ENCODE assay signal across 18 cellular contexts in genomic region chr13:45702869-45703391, GRCh38. TPM values are rescaled to one million over a fixed set of nuclear protein-coding genes. Genes with fewer than 3 reads are reported as not detected.
A peak's percentile ranks its signal among the peaks of the same experiment; 100 is the strongest.
DNase-seq lines count a peak whose midpoint lies in the region; ATAC-seq, FAIRE-seq and TF ChIP-seq lines count a peak whose summit lies in the region.
"Had no signal": no experiment of that assay in that cellular context is flagged by ENCODE, and none has a peak within 500 bp of the region (broad histone marks: within the 10 kb centered on the region; RNA-seq: fewer than 3 reads in every experiment).

No MANE protein-coding gene starts in this region.

- H3K4me1 ChIP-seq in KMS-11 (ENCODE audit: low read depth, poor library complexity, severe bottlenecking) = peaks cover 59% of the 10 kb centered on the region
- H3K4me1 ChIP-seq in GM12878 (ENCODE audit: control insufficient read depth, insufficient read depth, low read length) = peaks cover 46% of the 10 kb centered on the region
- H3K4me1 ChIP-seq: A549, BE2C had no signal

- H3K9ac ChIP-seq in KMS-11 (peak overlapping the region; percentile 97; the same call in 1 of the 2 replicates), GM12878 (ENCODE audit: control insufficient read depth, insufficient read depth, low read length) (peak overlapping the region; percentile 11; the same call in 1 of the 2 replicates)

- intact Hi-C loops in GM12878 (cut with micrococcal nuclease; ENCODE audit: unreplicated experiment) = no loop called here

- H3K79me2 ChIP-seq in KMS-11 (ENCODE audit: insufficient read depth, low read depth) (peaks cover 28% of the 10 kb centered on the region), GM12878 (ENCODE audit: control insufficient read depth, insufficient read depth, low read length) (peaks cover 40% of the 10 kb centered on the region)

- BruUV-seq in GM12878 (replicated peaks; lab: Mats Ljungman, UMichigan) = no TSS peak

- no peak overlapping the region for H3K4me3 ChIP-seq in KMS-11 (IDR thresholded peaks at IDR 0.05; ENCODE audit: insufficient read depth, low read depth, low read length)
- H3K4me3 ChIP-seq in GM12878 = no peak overlapping the region
- H3K4me3 ChIP-seq: A549 had no signal

- 48% methylated on average over 3 of the region's 3 CpGs for WGBS in GM12878 (ENCODE audit: insufficient coverage, insufficient replicate concordance, low lambda C conversion rate, missing lambda C conversion rate)

- no peak for TF ChIP-seq CTCF in KMS-11 (conservative IDR thresholded peaks at IDR 0.05; ENCODE audit: low read depth, low read length)
- TF ChIP-seq CTCF in GM12878 (IDR thresholded peaks at IDR 0.05 in 2 of 3, conservative IDR thresholded peaks at IDR 0.05 in 1 of 3; ENCODE audit: control insufficient read depth in 2 of 3, extremely low read depth in 1 of 3, insufficient read depth in 1 of 3, low read depth in 3 of 3, low read length in 3 of 3) = no peak

- H3K4me2 ChIP-seq in KMS-11 (peak overlapping the region; percentile 84), GM12878 (ENCODE audit: control insufficient read depth, insufficient read depth) (0 out of 2 replicates have a peak overlapping the region, but pooled peaks have one; percentile 75)
- H3K4me2 ChIP-seq: A549 had no signal

- peak overlapping the region; percentile 4 for H2AFZ ChIP-seq in KMS-11 (ENCODE audit: low read depth)
- no peak overlapping the region for H2AFZ ChIP-seq in GM12878 (ENCODE audit: control insufficient read depth, low read depth, low read length)

- FAIRE-seq in GM12878 (lab: Jason Lieb, UNC) = no peak
- FAIRE-seq: A549 had no signal

- POLR2A ChIA-PET in GM12878 (lab: Charles Lee) = interaction anchor here (2.2 kb wide), 1 partner anchor 7 kb away, joined by 9 read pairs; no protein-coding TSS in a partner anchor

- H3K36me3 ChIP-seq in KMS-11 (ENCODE audit: insufficient read depth) = no peaks in the 10 kb centered on the region
- H3K36me3 ChIP-seq in GM12878 (ENCODE audit: control insufficient read depth in 2 of 2, insufficient read depth in 2 of 2, low read length in 1 of 2) = no peaks in the 10 kb centered on the region
- H3K36me3 ChIP-seq: BE2C had no signal

- H3K27me3 ChIP-seq in KMS-11 (ENCODE audit: insufficient read depth, low read depth) (no peaks in the 10 kb centered on the region), GM12878 (replicated peaks in 1 of 2; ENCODE audit: control insufficient read depth in 2 of 2, insufficient read depth in 2 of 2, low read length in 1 of 2) (no peaks in the 10 kb centered on the region)

- RAD21 ChIA-PET in GM12878 (lab: Charles Lee; ENCODE audit: unreplicated experiment) = interaction anchor here (1.8 to 1.9 kb wide), 2 partner anchors 9 to 480 kb away, joined by 5 to 6 read pairs; partner anchors contain the start of gene LCP1

- H3K9me3 ChIP-seq in GM12878 (replicated peaks; ENCODE audit: control insufficient read depth, insufficient read depth, low read length) = peaks cover 3% of the 10 kb centered on the region; the same call in 1 of the 3 replicates
- H3K9me3 ChIP-seq: A549, BE2C had no signal

- CTCF ChIA-PET in GM12878 (lab: Yijun Ruan, JAX) = interaction anchor here (2.1 to 7.5 kb wide), 7 partner anchors 8 to 80 kb away, joined by 8 to 40 read pairs (median 21); no protein-coding TSS in a partner anchor

- SMC1A ChIA-PET in GM12878 (lab: Charles Lee; ENCODE audit: uncharacterized antibody, unreplicated experiment) = interaction anchor here (0.6 to 6.3 kb wide), 8 partner anchors 8 to 305 kb away, joined by 3 to 44 read pairs (median 16); no protein-coding TSS in a partner anchor

- DNase-seq in GM12878 (ENCODE audit: low read depth, low spot score) (no peak), DMS153 treated with DMSO at 0.1 percent for 48 hours (lab: John Stamatoyannopoulos, UW; ENCODE audit: unreplicated experiment) (no peak), DMS53 (lab: John Stamatoyannopoulos, UW) (no peak)
- DNase-seq: BE2C; CD4-positive, alpha-beta memory T cell; DND-41; GDM1; HCEC 1CT; HFFc6; KG1 had no signal

- in situ Hi-C loops in GM12878 (cut with MboI) = loop anchor here (10.0 kb wide), 1 partner anchor 472 kb away; no protein-coding TSS in a partner anchor

- H4K20me1 ChIP-seq in KMS-11 (ENCODE audit: insufficient read depth) = no peaks in the 10 kb centered on the region
- H4K20me1 ChIP-seq in GM12878 (ENCODE audit: control insufficient read depth, insufficient read depth) = no peaks in the 10 kb centered on the region

- no peak for TF ChIP-seq EP300 in GM12878 (IDR thresholded peaks at IDR 0.05; ENCODE audit: borderline replicate concordance in 1 of 2, control insufficient read depth in 1 of 2, low read depth in 2 of 2, low read length in 2 of 2)

- no peak for ATAC-seq in GM12878
- ATAC-seq in HG03039 (IDR thresholded peaks at IDR 0.05; ENCODE audit: unreplicated experiment) = no peak
- ATAC-seq: A549 had no signal

- no peak for TF ChIP-seq RAD21 in GM12878 (IDR thresholded peaks at IDR 0.05; ENCODE audit: insufficient read depth, low read depth, low read length)

- peak; percentile 1 for TF ChIP-seq POLR2A in GM19099 (IDR thresholded peaks at IDR 0.05; ENCODE audit: extremely low read depth, insufficient read length, low read depth)
- TF ChIP-seq POLR2A in GM12878 (IDR thresholded peaks at IDR 0.05; ENCODE audit: low read depth, low read length) = no peak

- H3K27ac ChIP-seq in KMS-11 = peak overlapping the region; percentile 99
- peak overlapping the region; percentile 98 for H3K27ac ChIP-seq in GM12878 (ENCODE audit: control insufficient read depth, insufficient read depth)
- H3K27ac ChIP-seq: A549, C4-2B, HL-60 had no signal

TF ChIP-seq in GM12878, 131 proteins besides CTCF, POLR2A, EP300 and RAD21 (continues in another document):
- TF ChIP-seq NRF1 (conservative IDR thresholded peaks at IDR 0.05; ENCODE audit: low read depth, low read length) = no peak
- TF ChIP-seq, protein P1, sequence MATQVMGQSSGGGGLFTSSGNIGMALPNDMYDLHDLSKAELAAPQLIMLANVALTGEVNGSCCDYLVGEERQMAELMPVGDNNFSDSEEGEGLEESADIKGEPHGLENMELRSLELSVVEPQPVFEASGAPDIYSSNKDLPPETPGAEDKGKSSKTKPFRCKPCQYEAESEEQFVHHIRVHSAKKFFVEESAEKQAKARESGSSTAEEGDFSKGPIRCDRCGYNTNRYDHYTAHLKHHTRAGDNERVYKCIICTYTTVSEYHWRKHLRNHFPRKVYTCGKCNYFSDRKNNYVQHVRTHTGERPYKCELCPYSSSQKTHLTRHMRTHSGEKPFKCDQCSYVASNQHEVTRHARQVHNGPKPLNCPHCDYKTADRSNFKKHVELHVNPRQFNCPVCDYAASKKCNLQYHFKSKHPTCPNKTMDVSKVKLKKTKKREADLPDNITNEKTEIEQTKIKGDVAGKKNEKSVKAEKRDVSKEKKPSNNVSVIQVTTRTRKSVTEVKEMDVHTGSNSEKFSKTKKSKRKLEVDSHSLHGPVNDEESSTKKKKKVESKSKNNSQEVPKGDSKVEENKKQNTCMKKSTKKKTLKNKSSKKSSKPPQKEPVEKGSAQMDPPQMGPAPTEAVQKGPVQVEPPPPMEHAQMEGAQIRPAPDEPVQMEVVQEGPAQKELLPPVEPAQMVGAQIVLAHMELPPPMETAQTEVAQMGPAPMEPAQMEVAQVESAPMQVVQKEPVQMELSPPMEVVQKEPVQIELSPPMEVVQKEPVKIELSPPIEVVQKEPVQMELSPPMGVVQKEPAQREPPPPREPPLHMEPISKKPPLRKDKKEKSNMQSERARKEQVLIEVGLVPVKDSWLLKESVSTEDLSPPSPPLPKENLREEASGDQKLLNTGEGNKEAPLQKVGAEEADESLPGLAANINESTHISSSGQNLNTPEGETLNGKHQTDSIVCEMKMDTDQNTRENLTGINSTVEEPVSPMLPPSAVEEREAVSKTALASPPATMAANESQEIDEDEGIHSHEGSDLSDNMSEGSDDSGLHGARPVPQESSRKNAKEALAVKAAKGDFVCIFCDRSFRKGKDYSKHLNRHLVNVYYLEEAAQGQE (IDR thresholded peaks at IDR 0.05; ENCODE audit: low read depth, low read length) = no peak
- TF ChIP-seq, protein P2, sequence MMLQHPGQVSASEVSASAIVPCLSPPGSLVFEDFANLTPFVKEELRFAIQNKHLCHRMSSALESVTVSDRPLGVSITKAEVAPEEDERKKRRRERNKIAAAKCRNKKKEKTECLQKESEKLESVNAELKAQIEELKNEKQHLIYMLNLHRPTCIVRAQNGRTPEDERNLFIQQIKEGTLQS (IDR thresholded peaks at IDR 0.05; ENCODE audit: borderline replicate concordance, extremely low read depth, low read depth, low read length) = no peak
- TF ChIP-seq SIN3A (IDR thresholded peaks at IDR 0.05; ENCODE audit: low read depth, low read length) = no peak
- TF ChIP-seq SP1 (IDR thresholded peaks at IDR 0.05; ENCODE audit: low read depth, low read length) = no peak
- TF ChIP-seq, protein P3, sequence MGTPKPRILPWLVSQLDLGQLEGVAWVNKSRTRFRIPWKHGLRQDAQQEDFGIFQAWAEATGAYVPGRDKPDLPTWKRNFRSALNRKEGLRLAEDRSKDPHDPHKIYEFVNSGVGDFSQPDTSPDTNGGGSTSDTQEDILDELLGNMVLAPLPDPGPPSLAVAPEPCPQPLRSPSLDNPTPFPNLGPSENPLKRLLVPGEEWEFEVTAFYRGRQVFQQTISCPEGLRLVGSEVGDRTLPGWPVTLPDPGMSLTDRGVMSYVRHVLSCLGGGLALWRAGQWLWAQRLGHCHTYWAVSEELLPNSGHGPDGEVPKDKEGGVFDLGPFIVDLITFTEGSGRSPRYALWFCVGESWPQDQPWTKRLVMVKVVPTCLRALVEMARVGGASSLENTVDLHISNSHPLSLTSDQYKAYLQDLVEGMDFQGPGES (IDR thresholded peaks at IDR 0.05) = no peak
- TF ChIP-seq EZH2 (IDR thresholded peaks at IDR 0.05; ENCODE audit: borderline replicate concordance, control insufficient read depth, low read depth, low read length) = no peak
- TF ChIP-seq ZSCAN29 (IDR thresholded peaks at IDR 0.05) = no peak

RNA-seq across cellular contexts. Expression of gene CBY2, which starts 0.8 kb away (rescaled TPM):
- not detected in 2 replicates for total RNA-seq in GM12878 (2013; cell fraction: nucleolus; rRNA removed)
- total RNA-seq in GM12878 (2014; rRNA removed) (not detected in 2 replicates), GM12878 (2014; rRNA removed; fragmentation: Illumina TruSeq; extraction: Trizol) (0.13 TPM in 1 of 2 replicates, not detected in the other), GM12878 (2021) (0.53 and 0.64 TPM in 2 replicates)
- not detected for polyA plus RNA-seq in GM12878 (2011; ENCODE audit: low read depth)
- polyA plus RNA-seq in GM12878 (2011; rRNA removed) (not detected in 2 replicates), GM12878 (2014; fragmentation: Illumina TruSeq; extraction: Trizol) (not detected in 2 replicates), GM12878 (2014; fragmentation: Nextera tagmentation; extraction: Ambion mirVana) (not detected), GM12878 (2014; rRNA removed) (not detected in 2 replicates), GM12878 (2016; fragmentation: Nextera tagmentation; extraction: Ambion mirVana) (under 1 TPM; 0.08 to 0.32 TPM)
- 0.12 TPM in 1 of 2 replicates, not detected in the other for polyA plus RNA-seq in GM12878 (2011; cell fraction: cytosol; rRNA removed)
- polyA plus RNA-seq in GM12878 (2011; cell fraction: nucleus; rRNA removed) = 0.07 TPM in 1 of 2 replicates, not detected in the other
- not detected in 2 replicates for polyA plus RNA-seq in GM12878 (2012)
- 0.29 and 0.36 TPM in 2 replicates for polyA minus RNA-seq in GM12878 (2011; rRNA and poly(A)+ RNA removed)
- not detected in 2 replicates for polyA minus RNA-seq in GM12878 (2011; cell fraction: cytosol; rRNA and poly(A)+ RNA removed)
- polyA minus RNA-seq in GM12878 (2011; cell fraction: nucleus; rRNA and poly(A)+ RNA removed) = 0.24 and 1.1 TPM in 2 replicates
- total RNA-seq: H4, HFFc6 had no signal
- polyA plus RNA-seq: AG04450 had no signal
